Comparison of ENCODE assay signal across 21 cellular contexts in genomic region chr20:59456342-59457132, GRCh38.
A peak's percentile ranks its signal among the peaks of the same experiment; 100 is the strongest.
DNase-seq lines count a peak whose midpoint lies in the region; ATAC-seq, FAIRE-seq and TF ChIP-seq lines count a peak whose summit lies in the region.
"Had no signal": no experiment of that assay in that cellular context is flagged by ENCODE, and none has a peak within 500 bp of the region (broad histone marks: within the 10 kb centered on the region; RNA-seq: fewer than 3 reads in every experiment).

No MANE protein-coding gene starts in this region.

- H3K14ac ChIP-seq in H1 (ENCODE audit: insufficient read length), result no peak overlapping the region

- H3K9me3 ChIP-seq in H1 (ENCODE audit: insufficient read depth in 2 of 2, low read depth in 1 of 2, low read length in 1 of 2), result no peaks in the 10 kb centered on the region
- no peaks in the 10 kb centered on the region for H3K9me3 ChIP-seq in sigmoid colon

- H3K4me1 Mint-ChIP-seq in effector memory CD8-positive, alpha-beta T cell (ENCODE audit: low read depth in 2 of 2), result no peaks in the 10 kb centered on the region
- no peaks in the 10 kb centered on the region for H3K4me1 Mint-ChIP-seq in activated CD4-positive, alpha-beta memory T cell treated with anti-CD3 and anti-CD28 coated beads, Interleukin-2, amount 10 ng/mL, durations not matched to agents 7 days and 5 days

- intact Hi-C loops in sigmoid colon (cut with DNase I), result no loop called here

- no peak overlapping the region for H3K23ac ChIP-seq in H1 (ENCODE audit: insufficient read length)

- H2AK5ac ChIP-seq in H1 (ENCODE audit: low read depth, low read length), result no peak overlapping the region

- H4K20me1 ChIP-seq in H1 (replicated peaks in 1 of 2; ENCODE audit: control insufficient read depth in 1 of 2, insufficient read depth in 2 of 2, low read length in 2 of 2), result peaks cover 0 to 3% of the 10 kb centered on the region in 2 experiments
- H4K20me1 ChIP-seq: BLaER1 treated with 17β-estradiol and CSF1 and Interleukin-3, amounts not matched to agents 10 nM and 100 nM had no signal

- H3K4me1 ChIP-seq in H1 (replicated peaks in 1 of 4; ENCODE audit: control insufficient read depth in 3 of 4, insufficient read depth in 4 of 4, low read length in 3 of 4) (no peaks in the 10 kb centered on the region; a peak in 3 of 7 replicates), sigmoid colon (peaks cover 0 to 5% (median 1%) of the 10 kb centered on the region in 4 donors)
- H3K4me1 ChIP-seq: A549 had no signal

- H3K27me3 ChIP-seq in H1 (replicated peaks in 1 of 4; ENCODE audit: control insufficient read depth in 3 of 4, extremely low read depth in 1 of 4, insufficient read depth in 3 of 4, low read length in 3 of 4) (no peaks in the 10 kb centered on the region), sigmoid colon (peaks cover 0 to 3% (median 0%) of the 10 kb centered on the region in 3 donors)
- H3K27me3 ChIP-seq: BLaER1 treated with 17β-estradiol and CSF1 and Interleukin-3, amounts not matched to agents 10 nM and 100 nM had no signal

- H3K27ac ChIP-seq in H1 (ENCODE audit: low read depth, low read length), result no peak overlapping the region
- no peak overlapping the region for H3K27ac ChIP-seq in sigmoid colon
- H3K27ac ChIP-seq: A549; BLaER1 treated with 17β-estradiol and CSF1 and Interleukin-3, amounts not matched to agents 10 nM and 100 nM had no signal

- no peak for ATAC-seq in effector memory CD8-positive, alpha-beta T cell (replicated peaks)
- ATAC-seq: T-cell had no signal

- peaks cover 37 to 83% of the 10 kb centered on the region in 2 donors for H3K27me3 Mint-ChIP-seq in effector memory CD8-positive, alpha-beta T cell
- peaks cover 2% of the 10 kb centered on the region for H3K27me3 Mint-ChIP-seq in activated CD4-positive, alpha-beta memory T cell treated with anti-CD3 and anti-CD28 coated beads, Interleukin-2, amount 10 ng/mL, durations not matched to agents 7 days and 5 days

- H3K36me3 ChIP-seq in H1 (ENCODE audit: control insufficient read depth in 2 of 4, insufficient read depth in 4 of 4, low read length in 3 of 4) (no peaks in the 10 kb centered on the region), sigmoid colon (no peaks in the 10 kb centered on the region)
- H3K36me3 ChIP-seq: BLaER1 treated with 17β-estradiol and CSF1 and Interleukin-3, amounts not matched to agents 10 nM and 100 nM had no signal

- no peak overlapping the region for H3K4ac ChIP-seq in H1 (replicated peaks; ENCODE audit: insufficient read length, low read depth, low read length)

- no peak overlapping the region for H3K27ac Mint-ChIP-seq in effector memory CD8-positive, alpha-beta T cell
- no peak overlapping the region for H3K27ac Mint-ChIP-seq in activated CD4-positive, alpha-beta memory T cell treated with anti-CD3 and anti-CD28 coated beads, Interleukin-2, amount 10 ng/mL, durations not matched to agents 7 days and 5 days
- H3K27ac Mint-ChIP-seq: CD4-positive, alpha-beta T cell; T-cell had no signal

- H2BK5ac ChIP-seq in H1 (ENCODE audit: low read depth, low read length), result no peak overlapping the region

- DNase-seq in ELF-1 (ENCODE audit: low read depth, low spot score), result peak; percentile 43
- no peak for DNase-seq in HTR-8/SVneo (ENCODE audit: insufficient read length, low spot score)
- no peak for DNase-seq in H1 (ENCODE audit: low read depth in 1 of 2, low spot score in 2 of 2)
- peak; percentile 55 for DNase-seq in sigmoid colon
- no peak for DNase-seq in effector memory CD8-positive, alpha-beta T cell
- no peak for DNase-seq in RCC 7860 (ENCODE audit: low spot score)
- no peak for DNase-seq in activated CD4-positive, alpha-beta memory T cell treated with anti-CD3 and anti-CD28 coated beads, Interleukin-2, amount 10 ng/mL, durations not matched to agents 7 days and 5 days
- no peak for DNase-seq in activated CD8-positive, alpha-beta memory T cell treated with anti-CD3 and anti-CD28 coated beads for 24 hours
- DNase-seq: CD4-positive, alpha-beta T cell; H9; NCI-H1092 treated with DMSO at 0.1 percent for 48 hours; NCI-H1694; NCI-H2029 treated with DMSO at 0.1 percent for 48 hours; NCI-H226; NCI-H510A; SHP77; T-cell had no signal

- TF ChIP-seq CTCF in H1 (IDR thresholded peaks at IDR 0.05; ENCODE audit: control extremely low read depth in 1 of 3, insufficient read depth in 1 of 3, low read depth in 1 of 3, low read length in 3 of 3), result no peak
- TF ChIP-seq CTCF in sigmoid colon (IDR thresholded peaks at IDR 0.05), result no peak

- H3K23me2 ChIP-seq in H1 (ENCODE audit: low read depth, low read length), result no peaks in the 10 kb centered on the region

- no peak overlapping the region for H2AFZ ChIP-seq in H1 (ENCODE audit: low read length)

- H3K4me2 ChIP-seq in H1 (ENCODE audit: insufficient read depth in 1 of 2, low read depth in 2 of 2, low read length in 2 of 2), result no peak overlapping the region

- TF ChIP-seq EP300 in H1 (IDR thresholded peaks at IDR 0.05; ENCODE audit: borderline replicate concordance in 1 of 2, low read depth in 2 of 2, low read length in 2 of 2), result no peak
- TF ChIP-seq EP300 in sigmoid colon (IDR thresholded peaks at IDR 0.05), result no peak

- no peak overlapping the region for H4K5ac ChIP-seq in H1 (ENCODE audit: insufficient read length, low read depth, low read length)

- 84% methylated on average over 16 of the region's 22 CpGs; no CpG with 5 or more reads in 1 of the 2 experiments for WGBS in H1 (ENCODE audit: extremely low coverage in 1 of 2, insufficient coverage in 1 of 2, insufficient read length in 1 of 2, insufficient replicate concordance in 2 of 2, low coverage in 1 of 2, low lambda C conversion rate in 2 of 2, missing lambda C conversion rate in 1 of 2), 2 experiments
- 55 to 82% methylated on average over 22 of the region's 22 CpGs for WGBS in sigmoid colon, 2 donors

- no peak overlapping the region for H2BK15ac ChIP-seq in H1 (ENCODE audit: low read length)

- H3K4me3 Mint-ChIP-seq in effector memory CD8-positive, alpha-beta T cell, result no peak overlapping the region
- H3K4me3 Mint-ChIP-seq in activated CD4-positive, alpha-beta memory T cell treated with anti-CD3 and anti-CD28 coated beads, Interleukin-2, amount 10 ng/mL, durations not matched to agents 7 days and 5 days, result no peak overlapping the region
- H3K4me3 Mint-ChIP-seq: CD4-positive, alpha-beta T cell; H9; T-cell had no signal

- H2BK20ac ChIP-seq in H1 (ENCODE audit: low read length), result no peak overlapping the region

- H2BK12ac ChIP-seq in H1 (ENCODE audit: low read depth, low read length), result 0 out of 2 replicates have a peak overlapping the region, but pooled peaks have one; percentile 50

- POLR2A ChIA-PET in H1 (lab: Charles Lee; ENCODE audit: partially characterized antibody), result no interaction called here
- POLR2A ChIA-PET in activated CD4-positive, alpha-beta memory T cell treated with anti-CD3 and anti-CD28 coated beads, Interleukin-2, amount 10 ng/mL, durations not matched to agents 7 days and 5 days (lab: Charles Lee), result no interaction called here

- CTCF ChIA-PET in H1 (lab: Charles Lee; ENCODE audit: partially characterized antibody), result interaction anchor here (0.8 to 6.7 kb wide), 39 partner anchors 8 to 604 kb away, joined by 3 to 40 read pairs (median 4); partner anchors contain the start of gene GNAS
- CTCF ChIA-PET in activated CD4-positive, alpha-beta memory T cell treated with anti-CD3 and anti-CD28 coated beads, Interleukin-2, amount 10 ng/mL, durations not matched to agents 7 days and 5 days (lab: Charles Lee), result interaction anchor here (0.6 to 1.2 kb wide), 6 partner anchors 10 to 806 kb away, joined by 3 to 6 read pairs (median 4); no protein-coding TSS in a partner anchor

- H4K8ac ChIP-seq in H1 (ENCODE audit: extremely low read depth, insufficient read depth, low read length), result no peak overlapping the region; the same call in 1 of the 2 replicates

- no peak overlapping the region for H3K18ac ChIP-seq in H1 (ENCODE audit: extremely low read depth, low read length)

- H3K9ac ChIP-seq in H1 (replicated peaks in 1 of 4; ENCODE audit: extremely low read depth in 1 of 4, low read depth in 3 of 4, low read length in 3 of 4), result no peak overlapping the region
- H3K9ac ChIP-seq: BLaER1 treated with 17β-estradiol and CSF1 and Interleukin-3, amounts not matched to agents 10 nM and 100 nM had no signal

- no peak overlapping the region for H4K91ac ChIP-seq in H1 (replicated peaks; ENCODE audit: insufficient read length, low read length)

- FAIRE-seq in HTR-8/SVneo (lab: Jason Lieb, UNC) (peak; percentile 57), H1 (lab: Jason Lieb, UNC) (no peak), RCC 7860 (lab: Jason Lieb, UNC) (no peak)
- FAIRE-seq: A549, D721Med, GM18507 had no signal

- no peaks in the 10 kb centered on the region for H3K79me2 ChIP-seq in H1 (ENCODE audit: control insufficient read depth in 1 of 2, insufficient read depth in 2 of 2, low read length in 2 of 2)

- TF ChIP-seq POLR2A in H1 (IDR thresholded peaks at IDR 0.05; ENCODE audit: control extremely low read depth in 1 of 2, low read depth in 2 of 2, low read length in 2 of 2), result no peak
- no peak for TF ChIP-seq POLR2A in sigmoid colon (IDR thresholded peaks at IDR 0.05)

- H3K79me1 ChIP-seq in H1 (ENCODE audit: low read depth, low read length), result no peaks in the 10 kb centered on the region

- no peak overlapping the region for H3K56ac ChIP-seq in H1 (replicated peaks; ENCODE audit: insufficient read length, low read depth, low read length)

- no peak overlapping the region for H3K4me3 ChIP-seq in H1 (ENCODE audit: extremely low read depth in 1 of 4, insufficient read depth in 2 of 4, low read depth in 3 of 4, low read length in 4 of 4)
- no peak overlapping the region for H3K4me3 ChIP-seq in sigmoid colon
- H3K4me3 ChIP-seq: A549; BLaER1 treated with 17β-estradiol and CSF1 and Interleukin-3, amounts not matched to agents 10 nM and 100 nM had no signal

- no peaks in the 10 kb centered on the region for H3K9me3 Mint-ChIP-seq in effector memory CD8-positive, alpha-beta T cell
- no peaks in the 10 kb centered on the region for H3K9me3 Mint-ChIP-seq in activated CD4-positive, alpha-beta memory T cell treated with anti-CD3 and anti-CD28 coated beads, Interleukin-2, amount 10 ng/mL, durations not matched to agents 7 days and 5 days
- H3K9me3 Mint-ChIP-seq: CD4-positive, alpha-beta T cell; H9 had no signal

- H2BK120ac ChIP-seq in H1 (replicated peaks; ENCODE audit: low read depth, low read length), result no peak overlapping the region

- TF ChIP-seq RAD21 in H1 (IDR thresholded peaks at IDR 0.05 in 1 of 2, conservative IDR thresholded peaks at IDR 0.05 in 1 of 2; ENCODE audit: low read depth in 2 of 2, low read length in 2 of 2), result no peak

- H3K36me3 Mint-ChIP-seq in effector memory CD8-positive, alpha-beta T cell (ENCODE audit: insufficient read depth), result no peaks in the 10 kb centered on the region
- no peaks in the 10 kb centered on the region for H3K36me3 Mint-ChIP-seq in activated CD4-positive, alpha-beta memory T cell treated with anti-CD3 and anti-CD28 coated beads, Interleukin-2, amount 10 ng/mL, durations not matched to agents 7 days and 5 days (ENCODE audit: low read depth)
- H3K36me3 Mint-ChIP-seq: T-cell had no signal

TF ChIP-seq in H1, 55 proteins besides CTCF, POLR2A, EP300 and RAD21 (continues in another document):
- TF ChIP-seq NANOG (IDR thresholded peaks at IDR 0.05; ENCODE audit: insufficient read depth, low read depth, low read length, poor library complexity, severe bottlenecking) (no peak), RNF2 (IDR thresholded peaks at IDR 0.05; ENCODE audit: borderline replicate concordance, low read depth, low read length, missing control alignments, poor library complexity, severe bottlenecking) (no peak), SIX5 (IDR thresholded peaks at IDR 0.05; ENCODE audit: low read depth, low read length) (no peak)

Comparison
In these comparisons a context has a peak if more than half of its experiments do, and no peak if none do; other contexts are left out.
1. DNase-seq: peak in ELF-1 (single experiment) and sigmoid colon (single experiment); none in HTR-8/SVneo (single experiment), H1 (0 of 2), effector memory CD8-positive, alpha-beta T cell (0 of 3), RCC 7860 (single experiment), activated CD4-positive, alpha-beta memory T cell treated with anti-CD3 and anti-CD28 coated beads, Interleukin-2, amount 10 ng/mL, durations not matched to agents 7 days and 5 days (single experiment) and activated CD8-positive, alpha-beta memory T cell treated with anti-CD3 and anti-CD28 coated beads for 24 hours (single experiment).